In genomic region chr11:1007279-1007678, GRCh38 we compare ENCODE assay signal across 23 cellular contexts. TPM values are rescaled to one million over a fixed set of nuclear protein-coding genes. Genes with fewer than 3 reads are reported as not detected.
"Had no signal": no experiment of that assay in that cellular context is flagged by ENCODE, and none has a peak within 500 bp of the region (broad histone marks: within the 10 kb centered on the region; RNA-seq: fewer than 3 reads in every experiment).

No MANE protein-coding gene starts in this region.

- H3K4me1 ChIP-seq: adrenal gland, esophagus muscularis mucosa, foreskin keratinocyte, left lung, lower lobe of right lung, vagina had no signal

- H3K4me1 Mint-ChIP-seq: activated naive CD8-positive, alpha-beta T cell treated with anti-CD3 and anti-CD28 coated beads for 36 hours; natural killer cell had no signal

- DNase-seq: activated CD4-positive, alpha-beta T cell treated with anti-CD3 and anti-CD28 coated beads for 4 hours; activated CD4-positive, alpha-beta T cell treated with anti-CD3 and anti-CD28 coated beads, Interleukin-2, amount 50 U/mL, for 48 hours; activated CD8-positive, alpha-beta memory T cell treated with anti-CD3 and anti-CD28 coated beads for 24 hours; activated effector memory CD4-positive, alpha-beta T cell treated with Interleukin-2 at 50 U/mL for 16 hours; activated naive CD4-positive, alpha-beta T cell treated with Interleukin-2 at 50 U/mL for 16 hours; activated naive CD8-positive, alpha-beta T cell treated with anti-CD3 and anti-CD28 coated beads for 36 hours; aorta; brain microvascular endothelial cell; foreskin keratinocyte; left lung; lower lobe of right lung; mesenchymal stem cell; natural killer cell; stimulated activated CD4-positive, alpha-beta T cell treated with anti-CD3 and anti-CD28 coated beads, Interleukin-2, amount 100 ng/mL, for 48 hours; stimulated activated naive CD8-positive, alpha-beta T cell treated with anti-CD3 and anti-CD28 coated beads, Interleukin-15, Interleukin-2, amounts not matched to agents 100 U/mL and 50 U/mL, for 24 hours; T-helper 1 cell had no signal

- H3K9me3 ChIP-seq: adrenal gland, esophagus muscularis mucosa, left lung, lower lobe of right lung, vagina had no signal

- H3K27ac ChIP-seq: brain microvascular endothelial cell, esophagus muscularis mucosa, foreskin keratinocyte, left lung, lower lobe of right lung, vagina had no signal

- H3K9me3 Mint-ChIP-seq: activated naive CD8-positive, alpha-beta T cell treated with anti-CD3 and anti-CD28 coated beads for 36 hours; natural killer cell; type B pancreatic cell had no signal

- H3K4me3 ChIP-seq: adrenal gland, esophagus muscularis mucosa, left lung, lower lobe of right lung, vagina had no signal

- ATAC-seq: foreskin keratinocyte; left lung; lower lobe of right lung; natural killer cell; stimulated activated naive CD8-positive, alpha-beta T cell treated with anti-CD3 and anti-CD28 coated beads, Interleukin-15, Interleukin-2, amounts not matched to agents 100 U/mL and 50 U/mL, for 24 hours had no signal

- H3K27me3 ChIP-seq: adrenal gland, brain microvascular endothelial cell, esophagus muscularis mucosa, foreskin keratinocyte, left lung, vagina had no signal

- H3K27ac Mint-ChIP-seq: activated naive CD8-positive, alpha-beta T cell treated with anti-CD3 and anti-CD28 coated beads for 36 hours; natural killer cell had no signal

- H3K4me3 Mint-ChIP-seq: activated naive CD8-positive, alpha-beta T cell treated with anti-CD3 and anti-CD28 coated beads for 36 hours; natural killer cell; type B pancreatic cell had no signal

- H3K36me3 Mint-ChIP-seq: natural killer cell had no signal

- H3K27me3 Mint-ChIP-seq: activated naive CD8-positive, alpha-beta T cell treated with anti-CD3 and anti-CD28 coated beads for 36 hours; type B pancreatic cell had no signal

RNA-seq across cellular contexts. Expression of gene MUC6, which starts 29.2 kb away (rescaled TPM):
- total RNA-seq: activated naive CD8-positive, alpha-beta T cell treated with anti-CD3 and anti-CD28 coated beads for 36 hours; aorta; chondrocyte; esophagus muscularis mucosa; foreskin keratinocyte; left lung; natural killer cell; omental fat pad; subcutaneous adipose tissue; vagina had no signal
